Comparison of ENCODE assay signal across 9 cellular contexts in the genomic region with DNA sequence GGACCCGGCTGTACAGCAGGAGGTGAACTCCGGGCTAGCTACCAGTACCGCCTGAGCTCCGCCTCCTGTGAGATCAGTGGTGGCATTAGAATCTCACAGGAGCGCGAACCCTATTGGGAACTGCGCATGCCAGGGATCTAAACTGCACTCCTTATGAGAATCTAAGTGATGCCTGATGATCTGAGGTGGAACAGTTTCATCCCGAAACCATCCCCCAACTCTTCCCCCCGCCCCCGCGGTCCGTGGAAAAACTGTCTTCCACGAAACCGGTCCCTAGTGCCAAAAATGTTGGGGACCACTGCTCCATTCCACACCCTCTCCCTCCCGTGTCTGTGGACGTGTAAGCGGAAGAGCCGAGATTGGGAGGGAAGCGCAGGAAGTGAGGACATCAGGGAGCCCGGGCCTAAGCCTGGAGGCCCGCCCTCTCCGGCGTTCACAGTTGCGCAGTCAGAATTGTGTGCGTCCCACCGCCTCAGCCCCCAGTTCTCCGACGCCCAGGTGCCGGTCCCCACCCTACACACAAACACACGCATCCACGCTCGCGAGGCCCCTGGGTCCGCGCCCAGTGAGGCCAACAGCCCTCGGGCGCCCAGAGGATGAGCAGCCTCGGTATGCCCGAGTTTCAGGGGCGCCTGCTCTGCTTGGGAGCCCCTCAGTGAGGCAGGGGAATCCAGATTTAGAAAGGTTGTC. TPM values are rescaled to one million over a fixed set of nuclear protein-coding genes. Genes with fewer than 3 reads are reported as not detected.
DNase-seq lines count a peak whose midpoint lies in the region; ATAC-seq, FAIRE-seq and TF ChIP-seq lines count a peak whose summit lies in the region.
"Had no signal": no experiment of that assay in that cellular context is flagged by ENCODE, and none has a peak within 500 bp of the region (broad histone marks: within the 10 kb centered on the region; RNA-seq: fewer than 3 reads in every experiment).

No MANE protein-coding gene starts in this region.

- H3K4me1 ChIP-seq in PC-9 (replicated peaks; ENCODE audit: insufficient read depth) (peaks cover 21% of the 10 kb centered on the region), fibroblast of lung (ENCODE audit: control insufficient read depth, extremely low read depth, insufficient read depth, low read length) (no peaks in the 10 kb centered on the region)

- peaks cover 8 to 33% (median 15%) of the 10 kb centered on the region in 4 donors for H3K4me1 Mint-ChIP-seq in naive thymus-derived CD8-positive, alpha-beta T cell
- peaks cover 6% of the 10 kb centered on the region for H3K4me1 Mint-ChIP-seq in stimulated activated memory B cell treated with anti-CD40 and anti-IgM and Interleukin-4, amounts not matched to agents 10 μg/mL and 1 μg/mL and 100 μg/mL, for 72 hours

- peaks cover 0 to 1% (median 0%) of the 10 kb centered on the region in 9 donors for H3K9me3 Mint-ChIP-seq in naive thymus-derived CD8-positive, alpha-beta T cell
- H3K9me3 Mint-ChIP-seq in stimulated activated memory B cell treated with anti-CD40 and anti-IgM and Interleukin-4, amounts not matched to agents 10 μg/mL and 1 μg/mL and 100 μg/mL, for 72 hours: no peaks in the 10 kb centered on the region
- H3K9me3 Mint-ChIP-seq: stimulated activated naive CD8-positive, alpha-beta T cell treated with anti-CD3 and anti-CD28 coated beads, Interleukin-15, Interleukin-2, amounts not matched to agents 100 ng/mL and 50 ng/mL, for 24 hours had no signal

- DNase-seq in COR-L47 (lab: John Stamatoyannopoulos, UW) (peak; percentile 51), HTR-8/SVneo (ENCODE audit: insufficient read length, low spot score) (peak; percentile 80), PC-9 (peak; percentile 64 to 71), fibroblast of lung (ENCODE audit: low read depth in 2 of 2) (peak; percentile 94 to 95)
- DNase-seq in activated T-cell treated with anti-CD3 and anti-CD28 coated beads, Interleukin-2, amount 50 U/mL, for 48 hours: peak; percentile 83 to 85
- peak; percentile 71 to 91 (median 80) for DNase-seq in naive thymus-derived CD8-positive, alpha-beta T cell

- TF ChIP-seq CTCF in PC-9 (conservative IDR thresholded peaks at IDR 0.05) (no peak), fibroblast of lung (conservative IDR thresholded peaks at IDR 0.05 in 1 of 2, IDR thresholded peaks at IDR 0.05 in 1 of 2; ENCODE audit: low read depth in 1 of 2, low read length in 2 of 2) (no peak)

- POLR2A ChIA-PET in PC-9 (lab: Charles Lee; ENCODE audit: unreplicated experiment): interaction anchor here (0.6 to 0.8 kb wide), 3 partner anchors 118 to 339 kb away, joined by 3 to 6 read pairs (median 5); partner anchors contain the start of gene PARP2
- POLR2A ChIA-PET in naive thymus-derived CD8-positive, alpha-beta T cell (lab: Charles Lee): interaction anchor here (0.6 to 4.9 kb wide), 20 partner anchors 9 to 352 kb away, joined by 3 to 74 read pairs (median 5); partner anchors contain the start of genes APEX1, OSGEP, PARP2 and PIP4P1

- peaks cover 0 to 5% (median 0%) of the 10 kb centered on the region in 5 donors for H3K27me3 Mint-ChIP-seq in naive thymus-derived CD8-positive, alpha-beta T cell
- H3K27me3 Mint-ChIP-seq in stimulated activated memory B cell treated with anti-CD40 and anti-IgM and Interleukin-4, amounts not matched to agents 10 μg/mL and 1 μg/mL and 100 μg/mL, for 72 hours: no peaks in the 10 kb centered on the region
- H3K27me3 Mint-ChIP-seq: stimulated activated naive CD8-positive, alpha-beta T cell treated with anti-CD3 and anti-CD28 coated beads, Interleukin-15, Interleukin-2, amounts not matched to agents 100 ng/mL and 50 ng/mL, for 24 hours had no signal

- no peaks in the 10 kb centered on the region for H3K36me3 ChIP-seq in PC-9 (ENCODE audit: low read depth)
- no peaks in the 10 kb centered on the region for H3K36me3 ChIP-seq in fibroblast of lung (ENCODE audit: control insufficient read depth, insufficient read depth, low read length)

- peak overlapping the region; percentile 99 for H2AFZ ChIP-seq in PC-9
- H2AFZ ChIP-seq in fibroblast of lung (ENCODE audit: low read length): peak overlapping the region; percentile 88

- H3K4me3 ChIP-seq in PC-9: peak overlapping the region; percentile 75
- peak overlapping the region; percentile 82 to 99 (median 92) for H3K4me3 ChIP-seq in fibroblast of lung (replicated peaks in 1 of 4; ENCODE audit: control extremely low read depth in 1 of 4, insufficient read depth in 1 of 4, low read depth in 3 of 4, low read length in 4 of 4)

- H3K9me3 ChIP-seq in PC-9 (ENCODE audit: insufficient read depth, low read depth) (no peaks in the 10 kb centered on the region), fibroblast of lung (ENCODE audit: control insufficient read depth, insufficient read depth, low read depth, low read length) (no peaks in the 10 kb centered on the region)

- H3K9me2 ChIP-seq in PC-9 (ENCODE audit: insufficient read depth): no peaks in the 10 kb centered on the region

- H3K36me3 Mint-ChIP-seq in naive thymus-derived CD8-positive, alpha-beta T cell: no peaks in the 10 kb centered on the region
- H3K36me3 Mint-ChIP-seq in stimulated activated memory B cell treated with anti-CD40 and anti-IgM and Interleukin-4, amounts not matched to agents 10 μg/mL and 1 μg/mL and 100 μg/mL, for 72 hours: no peaks in the 10 kb centered on the region

- peak overlapping the region; percentile 82 for H3K27ac ChIP-seq in PC-9
- H3K27ac ChIP-seq in fibroblast of lung (ENCODE audit: insufficient read depth, low read length): peak overlapping the region; percentile 99

- H3K4me2 ChIP-seq in PC-9 (peak overlapping the region; percentile 95), fibroblast of lung (ENCODE audit: extremely low read depth, insufficient read depth, low read length) (peak overlapping the region; percentile 96)

- ATAC-seq in GM21381 (IDR thresholded peaks at IDR 0.05; ENCODE audit: unreplicated experiment): peak; percentile 37
- peak; percentile 61 to 70 for ATAC-seq in naive thymus-derived CD8-positive, alpha-beta T cell
- ATAC-seq in stimulated activated memory B cell treated with anti-CD40 and anti-IgM and Interleukin-4, amounts not matched to agents 10 μg/mL and 1 μg/mL and 100 μg/mL, for 72 hours: peak; percentile 79

- H3K4me3 Mint-ChIP-seq in naive thymus-derived CD8-positive, alpha-beta T cell: no peak overlapping the region
- H3K4me3 Mint-ChIP-seq in stimulated activated memory B cell treated with anti-CD40 and anti-IgM and Interleukin-4, amounts not matched to agents 10 μg/mL and 1 μg/mL and 100 μg/mL, for 72 hours: no peak overlapping the region
- H3K4me3 Mint-ChIP-seq: stimulated activated naive CD8-positive, alpha-beta T cell treated with anti-CD3 and anti-CD28 coated beads, Interleukin-15, Interleukin-2, amounts not matched to agents 100 ng/mL and 50 ng/mL, for 24 hours had no signal

- no peak for FAIRE-seq in HTR-8/SVneo (lab: Jason Lieb, UNC)

- no peak overlapping the region for H3K27ac Mint-ChIP-seq in naive thymus-derived CD8-positive, alpha-beta T cell
- no peak overlapping the region for H3K27ac Mint-ChIP-seq in stimulated activated memory B cell treated with anti-CD40 and anti-IgM and Interleukin-4, amounts not matched to agents 10 μg/mL and 1 μg/mL and 100 μg/mL, for 72 hours
- H3K27ac Mint-ChIP-seq: stimulated activated naive CD8-positive, alpha-beta T cell treated with anti-CD3 and anti-CD28 coated beads, Interleukin-15, Interleukin-2, amounts not matched to agents 100 ng/mL and 50 ng/mL, for 24 hours had no signal

- H3F3A ChIP-seq in PC-9 (ENCODE audit: insufficient read depth, low read depth): peaks cover 41% of the 10 kb centered on the region; the same call in 1 of the 2 replicates

- CTCF ChIA-PET in PC-9 (lab: Charles Lee): interaction anchor here (0.6 kb wide), 1 partner anchor 461 kb away, joined by 6 read pairs; no protein-coding TSS in a partner anchor

- peak overlapping the region; percentile 97 for H3K9ac ChIP-seq in fibroblast of lung (ENCODE audit: insufficient read depth, low read length)

- no peaks in the 10 kb centered on the region for H4K20me1 ChIP-seq in PC-9 (ENCODE audit: insufficient read depth)
- no peaks in the 10 kb centered on the region for H4K20me1 ChIP-seq in fibroblast of lung (ENCODE audit: control insufficient read depth, extremely low read depth, insufficient read depth, low read length)

- H3K27me3 ChIP-seq in PC-9 (ENCODE audit: insufficient read depth, low read depth) (no peaks in the 10 kb centered on the region), fibroblast of lung (ENCODE audit: control insufficient read depth, insufficient read depth, low read length) (no peaks in the 10 kb centered on the region)

- H3K79me2 ChIP-seq in PC-9 (ENCODE audit: low read depth): no peaks in the 10 kb centered on the region
- H3K79me2 ChIP-seq in fibroblast of lung (ENCODE audit: control insufficient read depth, insufficient read depth, low read length): no peaks in the 10 kb centered on the region

- intact Hi-C loops in PC-9 (cut with micrococcal nuclease; ENCODE audit: unreplicated experiment): loop anchor here (1.0 to 5.0 kb wide), 4 partner anchors 19 to 422 kb away; partner anchors contain the start of gene TEP1

- no TSS peak for BruUV-seq in PC-9 (replicated peaks; lab: Mats Ljungman, UMichigan)

RNA-seq across cellular contexts. Expression of gene RNASE4, which starts 1.8 kb away (rescaled TPM):
- total RNA-seq in PC-9 (2021): 2.0 and 4.0 TPM in 2 replicates
- 20.0 and 22.1 TPM in 2 replicates for total RNA-seq in fibroblast of lung
- 25.0 and 43.9 TPM in 2 replicates for polyA plus RNA-seq in fibroblast of lung
- polyA plus RNA-seq in fibroblast of lung (2012): 8.7 and 18.7 TPM in 2 replicates
- polyA minus RNA-seq in fibroblast of lung (ENCODE audit: low replicate concordance): 5.1 and 21.8 TPM in 2 replicates
- total RNA-seq in naive thymus-derived CD8-positive, alpha-beta T cell: under 1 TPM in 1 of 2 experiments, not detected in 1; 0.63 TPM
- under 1 TPM in 1 of 3 donors, not detected in 2; 0.46 TPM for polyA plus RNA-seq in naive thymus-derived CD8-positive, alpha-beta T cell

RNA-seq across cellular contexts. Expression of gene ANG, which starts 6.0 kb away (rescaled TPM):
- 4.4 and 5.7 TPM in 2 replicates for total RNA-seq in PC-9 (2021)
- 5.1 and 6.4 TPM in 2 replicates for total RNA-seq in fibroblast of lung
- polyA plus RNA-seq in fibroblast of lung: 3.9 and 7.3 TPM in 2 replicates
- 4.8 and 8.2 TPM in 2 replicates for polyA plus RNA-seq in fibroblast of lung (2012)
- polyA minus RNA-seq in fibroblast of lung (ENCODE audit: low replicate concordance): 6.6 and 7.2 TPM in 2 replicates
- total RNA-seq in naive thymus-derived CD8-positive, alpha-beta T cell: under 1 TPM in 1 of 2 experiments, not detected in 1; 0.70 TPM
- polyA plus RNA-seq in naive thymus-derived CD8-positive, alpha-beta T cell: under 1 TPM in 2 of 3 donors, not detected in 1; 0.17 to 0.34 TPM

RNA-seq across cellular contexts. Expression of gene OR6S1, which starts 41.1 kb away (rescaled TPM):
- not detected in 2 replicates for total RNA-seq in PC-9 (2021)
- not detected in 2 replicates for total RNA-seq in fibroblast of lung
- polyA plus RNA-seq in fibroblast of lung: not detected in 2 replicates
- polyA plus RNA-seq in fibroblast of lung (2012): not detected in 2 replicates
- not detected in 2 replicates for polyA minus RNA-seq in fibroblast of lung (ENCODE audit: low replicate concordance)
- total RNA-seq in naive thymus-derived CD8-positive, alpha-beta T cell: not detected
- not detected for polyA plus RNA-seq in naive thymus-derived CD8-positive, alpha-beta T cell

Comparison
In these comparisons a context has a peak if more than half of its experiments do, and no peak if none do; other contexts are left out.
1. Peak in every context shown above with its lines: DNase-seq, ATAC-seq, H3K4me3 ChIP-seq and H3K27ac ChIP-seq.